13 cellular contexts compared by ENCODE assay signal in genomic region chr3:69532828-69533219, GRCh38.
DNase-seq lines count a peak whose midpoint lies in the region; TF ChIP-seq lines count a peak whose summit lies in the region.
"Had no signal": no experiment of that assay in that cellular context is flagged by ENCODE, and none has a peak within 500 bp of the region (broad histone marks: within the 10 kb centered on the region; RNA-seq: fewer than 3 reads in every experiment).

No MANE protein-coding gene starts in this region.

- H3F3A ChIP-seq in neural progenitor cell (ENCODE audit: low read depth), result no peaks in the 10 kb centered on the region

- peak overlapping the region in 4 of 5 experiments; percentile 16 to 53 (median 40) for H3K27ac Mint-ChIP-seq in brain
- H3K27ac Mint-ChIP-seq in neural progenitor cell, result peak overlapping the region; percentile 37
- H3K27ac Mint-ChIP-seq: B cell; CD8-positive, alpha-beta T cell; H9 had no signal

- peaks cover 19% of the 10 kb centered on the region for H4K20me1 ChIP-seq in neural progenitor cell (ENCODE audit: low read depth)

- POLR2A ChIA-PET in HEK293T (lab: Yijun Ruan, JAX), result no interaction called here

- H3K4me1 ChIP-seq in neural progenitor cell, result peaks cover 6% of the 10 kb centered on the region
- no peaks in the 10 kb centered on the region for H3K4me1 ChIP-seq in colonic mucosa
- H3K4me1 ChIP-seq: BLaER1 treated with 17β-estradiol and CSF1 and Interleukin-3, amounts not matched to agents 10 nM and 100 nM had no signal

- intact Hi-C loops in colonic mucosa (cut with DNase I), result no loop called here

- H3K9me3 ChIP-seq in neural progenitor cell (ENCODE audit: low read depth), result no peaks in the 10 kb centered on the region
- no peaks in the 10 kb centered on the region for H3K9me3 ChIP-seq in colonic mucosa

- H2AFZ ChIP-seq in neural progenitor cell (replicated peaks), result no peak overlapping the region

- H3K4me3 ChIP-seq in neural progenitor cell (no peak overlapping the region), colonic mucosa (no peak overlapping the region)
- H3K4me3 ChIP-seq: BLaER1 treated with 17β-estradiol and CSF1 and Interleukin-3, amounts not matched to agents 10 nM and 100 nM had no signal

- peak overlapping the region; percentile 4 to 45 (median 15) for H3K4me3 Mint-ChIP-seq in brain
- H3K4me3 Mint-ChIP-seq in neural progenitor cell, result no peak overlapping the region
- H3K4me3 Mint-ChIP-seq: B cell; CD8-positive, alpha-beta T cell; H9 had no signal

- CTCF ChIA-PET in HEK293T (lab: Yijun Ruan, JAX), result no interaction called here

- in situ Hi-C loops in ACHN (cut with HindIII; ENCODE audit: low pct_ligation_motif_present, low pct_unique_long_range_greater_than_20kb, low sequenced_read_pairs), result no loop called here

- H3K27me3 Mint-ChIP-seq in brain (peaks cover 10% of the 10 kb centered on the region), neural progenitor cell (ENCODE audit: insufficient read depth, low read depth) (peaks cover 2% of the 10 kb centered on the region)

- H3K27ac ChIP-seq in neural progenitor cell (no peak overlapping the region), colonic mucosa (no peak overlapping the region)
- H3K27ac ChIP-seq: BLaER1 treated with 17β-estradiol and CSF1 and Interleukin-3, amounts not matched to agents 10 nM and 100 nM had no signal

- DNase-seq in HEK293T (ENCODE audit: extremely low spot score), result no peak
- no peak for DNase-seq in neural progenitor cell (ENCODE audit: low spot score)
- DNase-seq in colonic mucosa, result no peak
- no peak for DNase-seq in ACHN
- DNase-seq in medulla oblongata (ENCODE audit: extremely low spot score), result no peak
- DNase-seq: Calu3; CD8-positive, alpha-beta T cell; DMS79 treated with DMSO at 0.1 percent for 48 hours; GF-D8; H9 had no signal

- H3K36me3 Mint-ChIP-seq in brain, result no peaks in the 10 kb centered on the region
- H3K36me3 Mint-ChIP-seq in neural progenitor cell, result no peaks in the 10 kb centered on the region
- H3K36me3 Mint-ChIP-seq: CD8-positive, alpha-beta T cell had no signal

- H3K9ac ChIP-seq in neural progenitor cell (no peak overlapping the region), colonic mucosa (ENCODE audit: low read depth in 2 of 2, low read length in 2 of 2) (no peak overlapping the region)
- H3K9ac ChIP-seq: BLaER1 treated with 17β-estradiol and CSF1 and Interleukin-3, amounts not matched to agents 10 nM and 100 nM had no signal

- peaks cover 0 to 2% (median 0%) of the 10 kb centered on the region in 5 experiments for H3K9me3 Mint-ChIP-seq in brain
- peaks cover 3% of the 10 kb centered on the region for H3K9me3 Mint-ChIP-seq in neural progenitor cell
- H3K9me3 Mint-ChIP-seq: CD8-positive, alpha-beta T cell; H9 had no signal

- H3K36me3 ChIP-seq in neural progenitor cell (no peaks in the 10 kb centered on the region), colonic mucosa (no peaks in the 10 kb centered on the region)

- H3K27me3 ChIP-seq in neural progenitor cell, result no peaks in the 10 kb centered on the region
- H3K27me3 ChIP-seq in colonic mucosa, result no peaks in the 10 kb centered on the region
- H3K27me3 ChIP-seq: BLaER1 treated with 17β-estradiol and CSF1 and Interleukin-3, amounts not matched to agents 10 nM and 100 nM had no signal

- no peak for TF ChIP-seq CTCF in brain (conservative IDR thresholded peaks at IDR 0.05)
- no peak for TF ChIP-seq CTCF in neural progenitor cell (IDR thresholded peaks at IDR 0.05)
- no peak for TF ChIP-seq CTCF in colonic mucosa (IDR thresholded peaks at IDR 0.05)

- no peak overlapping the region for H3K4me2 ChIP-seq in neural progenitor cell
- H3K4me2 ChIP-seq: BLaER1 treated with 17β-estradiol and CSF1 and Interleukin-3, amounts not matched to agents 10 nM and 100 nM had no signal

- H3K4me1 Mint-ChIP-seq in brain, result peaks cover 40% of the 10 kb centered on the region
- peaks cover 31% of the 10 kb centered on the region for H3K4me1 Mint-ChIP-seq in neural progenitor cell
- H3K4me1 Mint-ChIP-seq: B cell, H9 had no signal

- peaks cover 3% of the 10 kb centered on the region for H3K79me2 ChIP-seq in neural progenitor cell (ENCODE audit: low read depth)

TF ChIP-seq in HEK293T, 16 proteins besides CTCF, POLR2A, EP300 and RAD21:
- no peak for TF ChIP-seq NFRKB (IDR thresholded peaks at IDR 0.05)
- 0 out of 2 replicates have a peak, but pooled peaks have one; percentile 14 for TF ChIP-seq PKNOX1 (IDR thresholded peaks at IDR 0.05)
